In the genomic region with DNA sequence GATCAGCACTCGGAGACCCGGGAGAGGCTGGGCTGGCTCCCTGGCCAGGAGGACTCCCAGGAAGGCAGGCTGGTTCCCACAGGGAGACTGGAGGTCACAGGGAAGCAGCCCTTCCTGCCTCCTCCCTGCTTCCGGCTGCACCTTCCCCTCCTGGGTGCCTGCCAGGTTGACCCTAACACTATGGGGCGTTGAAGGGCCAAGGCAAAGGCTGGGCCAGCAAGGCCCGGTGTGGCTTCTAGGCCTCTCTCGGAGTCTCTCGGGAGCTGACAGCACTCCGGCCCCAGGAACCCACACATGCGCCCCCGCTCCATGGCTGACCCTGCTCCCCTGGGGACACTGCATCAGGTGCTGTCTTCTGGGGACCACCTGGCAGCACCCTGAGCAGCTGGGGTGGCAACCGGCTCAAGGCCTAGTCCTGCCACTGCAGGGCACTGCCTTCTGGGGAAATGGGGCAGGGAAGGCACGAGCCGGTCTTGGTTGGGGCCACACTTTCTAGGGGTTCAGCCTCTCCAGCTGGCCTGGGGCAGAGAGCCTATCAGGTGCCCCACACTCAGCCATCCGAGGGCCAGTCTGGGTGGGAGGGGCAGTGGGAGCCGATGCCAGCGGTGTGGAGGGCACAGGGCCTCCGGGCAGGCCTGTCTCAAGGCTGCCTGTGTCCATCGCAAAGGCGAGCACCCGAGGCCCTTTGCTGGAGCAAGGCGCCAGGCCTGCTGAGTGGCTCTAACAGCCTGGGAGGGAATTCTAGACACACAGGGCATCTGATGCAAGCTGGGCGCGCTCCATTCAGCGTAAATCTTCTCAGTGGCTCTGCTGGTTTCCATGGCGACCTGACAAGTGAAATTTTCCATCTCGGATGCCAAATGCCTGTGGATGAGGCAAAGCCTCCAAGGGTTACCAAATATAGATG, we compare ENCODE assay signal across 9 cellular contexts. TPM values are rescaled to one million over a fixed set of nuclear protein-coding genes. Genes with fewer than 3 reads are reported as not detected.
DNase-seq lines count a peak whose midpoint lies in the region; ATAC-seq and TF ChIP-seq lines count a peak whose summit lies in the region.
"Had no signal": no experiment of that assay in that cellular context is flagged by ENCODE, and none has a peak within 500 bp of the region (broad histone marks: within the 10 kb centered on the region; RNA-seq: fewer than 3 reads in every experiment).

No MANE protein-coding gene starts in this region.

- no peaks in the 10 kb centered on the region for H3K9me3 ChIP-seq in BLaER1 treated with 17β-estradiol and CSF1 and Interleukin-3, amounts not matched to agents 10 nM and 100 nM (replicated peaks in 1 of 11)

- no peak overlapping the region for H3K4me3 Mint-ChIP-seq in glutamatergic neuron (ENCODE audit: unreplicated experiment)

- H4K20me1 ChIP-seq in BLaER1 treated with 17β-estradiol and CSF1 and Interleukin-3, amounts not matched to agents 10 nM and 100 nM, result peaks cover 0 to 100% (median 11%) of the 10 kb centered on the region in 11 experiments; a peak in 12 of 22 replicates

- no peak overlapping the region for H3K27ac Mint-ChIP-seq in glutamatergic neuron (ENCODE audit: unreplicated experiment)

- ATAC-seq in activated CD4-positive, CD25-positive, alpha-beta regulatory T cell treated with anti-CD3 and anti-CD28 coated beads, Interleukin-2, amount 50 U/mL, for 24 hours, result no peak
- ATAC-seq in HG03442 (IDR thresholded peaks at IDR 0.05; ENCODE audit: unreplicated experiment), result no peak

- TF ChIP-seq CTCF in glutamatergic neuron (IDR thresholded peaks at IDR 0.05; ENCODE audit: partially characterized antibody, unreplicated experiment), result no peak

- no peaks in the 10 kb centered on the region for H3K27me3 ChIP-seq in BLaER1 treated with 17β-estradiol and CSF1 and Interleukin-3, amounts not matched to agents 10 nM and 100 nM

- peak overlapping the region in 9 of 11 experiments; percentile 40 to 97 (median 91); a peak in 17 of 22 replicates for H3K4me2 ChIP-seq in BLaER1 treated with 17β-estradiol and CSF1 and Interleukin-3, amounts not matched to agents 10 nM and 100 nM

- peaks cover 17 to 100% (median 90%) of the 10 kb centered on the region in 10 experiments for H3K4me1 ChIP-seq in BLaER1 treated with 17β-estradiol and CSF1 and Interleukin-3, amounts not matched to agents 10 nM and 100 nM

- DNase-seq in T1000 (lab: John Stamatoyannopoulos, UW) (peak; percentile 39), glutamatergic neuron (peak; percentile 24), pons (ENCODE audit: low spot score) (peak; percentile 83), HuH-7 (ENCODE audit: low spot score) (no peak)
- DNase-seq in effector CD8-positive, alpha-beta T cell (lab: John Stamatoyannopoulos, UW), result no peak

- peak overlapping the region in 7 of 11 experiments; percentile 1 to 65 (median 24); a peak in 6 of 22 replicates for H3K9ac ChIP-seq in BLaER1 treated with 17β-estradiol and CSF1 and Interleukin-3, amounts not matched to agents 10 nM and 100 nM

- peaks cover 0 to 76% (median 0%) of the 10 kb centered on the region in 11 experiments; a peak in 7 of 22 replicates for H3K36me3 ChIP-seq in BLaER1 treated with 17β-estradiol and CSF1 and Interleukin-3, amounts not matched to agents 10 nM and 100 nM

- peaks cover 7% of the 10 kb centered on the region for H3K27me3 Mint-ChIP-seq in glutamatergic neuron (ENCODE audit: unreplicated experiment)

- no peak overlapping the region for H3K4me3 ChIP-seq in BLaER1 treated with 17β-estradiol and CSF1 and Interleukin-3, amounts not matched to agents 10 nM and 100 nM

- no peaks in the 10 kb centered on the region for H3K36me3 Mint-ChIP-seq in glutamatergic neuron (ENCODE audit: unreplicated experiment)

- peaks cover 19% of the 10 kb centered on the region for H3K4me1 Mint-ChIP-seq in glutamatergic neuron (ENCODE audit: low read depth, unreplicated experiment)

- H3K9me3 Mint-ChIP-seq in glutamatergic neuron (ENCODE audit: unreplicated experiment), result peaks cover 3% of the 10 kb centered on the region

- peak overlapping the region in 4 of 11 experiments; percentile 58 to 78 (median 68); a peak in 8 of 22 replicates for H3K27ac ChIP-seq in BLaER1 treated with 17β-estradiol and CSF1 and Interleukin-3, amounts not matched to agents 10 nM and 100 nM

RNA-seq across cellular contexts. Expression of a gene that starts 5.6 kb away (rescaled TPM):
- total RNA-seq in glutamatergic neuron (ENCODE audit: unreplicated experiment), result 36.2 TPM

RNA-seq across cellular contexts. Expression of a gene that starts 45.1 kb away (rescaled TPM):
- 0.42 TPM for total RNA-seq in glutamatergic neuron (ENCODE audit: unreplicated experiment)
- total RNA-seq: activated CD8-positive, alpha-beta memory T cell treated with anti-CD3 and anti-CD28 coated beads for 36 hours had no signal

Comparison
In these comparisons a context has a peak if more than half of its experiments do, and no peak if none do; other contexts are left out.
1. DNase-seq: peak in T1000 (single experiment), glutamatergic neuron (single experiment) and pons (single experiment); none in HuH-7 (single experiment) and effector CD8-positive, alpha-beta T cell (single experiment).